Comparison of ENCODE assay signal across 23 cellular contexts in genomic region chr19:33698576-33699435, GRCh38.
"Had no signal": no experiment of that assay in that cellular context is flagged by ENCODE, and none has a peak within 500 bp of the region (broad histone marks: within the 10 kb centered on the region; RNA-seq: fewer than 3 reads in every experiment).

No MANE protein-coding gene starts in this region.

- H3K9me3 ChIP-seq: body of pancreas, heart right ventricle, thyroid gland had no signal

- H3K27ac ChIP-seq: body of pancreas, cardiac muscle cell, heart right ventricle, thyroid gland had no signal

- H3K27me3 ChIP-seq: body of pancreas, cardiac muscle cell, thyroid gland had no signal

- H3K27me3 Mint-ChIP-seq: activated B cell treated with CpG ODN at 0.5 μM for 24 hours; activated CD4-positive, alpha-beta T cell treated with anti-CD3 and anti-CD28 coated beads for 36 hours; dendritic cell treated with granulocyte-macrophage colony-stimulating factor and Interleukin-4, amounts not matched to agents 40 ng/mL and 50 ng/mL, for 4 days had no signal

- H3K4me3 Mint-ChIP-seq: activated B cell treated with CpG ODN at 0.5 μM for 24 hours; activated CD4-positive, alpha-beta T cell treated with anti-CD3 and anti-CD28 coated beads for 36 hours; activated naive CD8-positive, alpha-beta T cell treated with anti-CD3 and anti-CD28 coated beads, Interleukin-2, amount 50 U/mL, for 24 hours; dendritic cell treated with granulocyte-macrophage colony-stimulating factor and Interleukin-4, amounts not matched to agents 40 ng/mL and 50 ng/mL, for 4 days; nephron; stimulated activated naive CD8-positive, alpha-beta T cell treated with anti-CD3 and anti-CD28 coated beads, Interleukin-15, Interleukin-2, amounts not matched to agents 100 ng/mL and 50 ng/mL, for 24 hours; T-helper 1 cell treated with Interleukin-12 subunit alpha and Interleukin-12 subunit beta and Interleukin-4 antibody, amounts not matched to agents 30 μg/mL and 1 μg/mL, for 36 hours had no signal

- H3K4me1 Mint-ChIP-seq: activated B cell treated with CpG ODN at 0.5 μM for 24 hours; activated CD4-positive, alpha-beta T cell treated with anti-CD3 and anti-CD28 coated beads for 36 hours; activated naive CD8-positive, alpha-beta T cell treated with anti-CD3 and anti-CD28 coated beads, Interleukin-2, amount 50 U/mL, for 24 hours; nephron had no signal

- H3K36me3 ChIP-seq: cardiac muscle cell, heart right ventricle, thyroid gland had no signal

- DNase-seq: activated B cell treated with CpG ODN at 0.5 μM for 24 hours; activated CD4-positive, alpha-beta T cell treated with anti-CD3 and anti-CD28 coated beads for 36 hours; activated CD4-positive, alpha-beta T cell treated with anti-CD3 and anti-CD28 coated beads, Interleukin-2, amount 50 U/mL, for 4 hours; activated CD8-positive, alpha-beta memory T cell treated with anti-CD3 and anti-CD28 coated beads for 24 hours; activated CD8-positive, alpha-beta memory T cell treated with anti-CD3 and anti-CD28 coated beads, Interleukin-2, amount 50 U/mL, for 48 hours; activated gamma-delta T cell; activated naive CD4-positive, alpha-beta T cell treated with anti-CD3 and anti-CD28 coated beads, Interleukin-2, amount 50 U/mL, for 16 hours; activated naive CD8-positive, alpha-beta T cell treated with anti-CD3 and anti-CD28 coated beads, Interleukin-2, amount 50 U/mL, for 24 hours; activated T-cell treated with anti-CD3 and anti-CD28 coated beads, Interleukin-2, amount 50 U/mL, for 48 hours; body of pancreas; effector CD4-positive, alpha-beta T cell; heart right ventricle; islet precursor cell; left colon; mesenchymal stem cell; occipital lobe; stimulated activated CD4-positive, alpha-beta T cell treated with anti-CD3 and anti-CD28 coated beads, Interleukin-4, amount 100 ng/mL, for 24 hours; thyroid gland had no signal

- H3K27ac Mint-ChIP-seq: activated B cell treated with CpG ODN at 0.5 μM for 24 hours; activated CD4-positive, alpha-beta T cell treated with anti-CD3 and anti-CD28 coated beads for 36 hours; activated naive CD8-positive, alpha-beta T cell treated with anti-CD3 and anti-CD28 coated beads, Interleukin-2, amount 50 U/mL, for 24 hours; dendritic cell treated with granulocyte-macrophage colony-stimulating factor and Interleukin-4, amounts not matched to agents 40 ng/mL and 50 ng/mL, for 4 days; nephron; stimulated activated naive CD8-positive, alpha-beta T cell treated with anti-CD3 and anti-CD28 coated beads, Interleukin-15, Interleukin-2, amounts not matched to agents 100 ng/mL and 50 ng/mL, for 24 hours; T-helper 1 cell treated with Interleukin-12 subunit alpha and Interleukin-12 subunit beta and Interleukin-4 antibody, amounts not matched to agents 30 μg/mL and 1 μg/mL, for 36 hours had no signal

- H3K4me3 ChIP-seq: body of pancreas, cardiac muscle cell, heart right ventricle, thyroid gland had no signal

- H3K4me1 ChIP-seq: body of pancreas, heart right ventricle, thyroid gland had no signal

- H3K9me3 Mint-ChIP-seq: activated B cell treated with CpG ODN at 0.5 μM for 24 hours; activated naive CD8-positive, alpha-beta T cell treated with anti-CD3 and anti-CD28 coated beads, Interleukin-2, amount 50 U/mL, for 24 hours; dendritic cell treated with granulocyte-macrophage colony-stimulating factor and Interleukin-4, amounts not matched to agents 40 ng/mL and 50 ng/mL, for 4 days; nephron; stimulated activated naive CD8-positive, alpha-beta T cell treated with anti-CD3 and anti-CD28 coated beads, Interleukin-15, Interleukin-2, amounts not matched to agents 100 ng/mL and 50 ng/mL, for 24 hours; T-helper 1 cell treated with Interleukin-12 subunit alpha and Interleukin-12 subunit beta and Interleukin-4 antibody, amounts not matched to agents 30 μg/mL and 1 μg/mL, for 36 hours had no signal
